ENCODE assay signal across 25 cellular contexts in the genomic region with DNA sequence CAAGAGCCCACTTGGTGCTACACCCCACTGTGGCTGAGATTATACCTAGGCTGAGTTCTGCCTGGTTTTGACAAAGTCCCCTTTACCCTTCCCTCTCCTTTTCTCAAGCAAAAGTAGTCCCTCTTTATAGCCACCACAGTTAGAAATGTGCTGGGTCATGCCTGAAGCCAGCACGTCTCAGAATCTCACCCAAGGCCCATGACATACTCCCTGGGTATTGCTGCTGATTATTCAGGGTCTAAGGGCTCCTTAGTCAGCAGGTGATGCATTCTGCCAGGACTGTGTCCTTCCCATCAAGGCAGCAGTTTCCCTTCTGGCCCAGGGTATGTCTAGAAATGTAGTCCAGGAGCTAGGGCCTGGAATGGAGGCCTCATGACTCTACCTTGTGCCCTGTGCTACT.
DNase-seq lines count a peak whose midpoint lies in the region; ATAC-seq, FAIRE-seq and TF ChIP-seq lines count a peak whose summit lies in the region.
"Had no signal": no experiment of that assay in that cellular context is flagged by ENCODE, and none has a peak within 500 bp of the region (broad histone marks: within the 10 kb centered on the region; RNA-seq: fewer than 3 reads in every experiment).

No MANE protein-coding gene starts in this region.

- no peak overlapping the region for H3K27ac ChIP-seq in GM23338 (ENCODE audit: low read depth)
- no peak overlapping the region for H3K27ac ChIP-seq in astrocyte (ENCODE audit: low read depth, low read length)
- no peak overlapping the region for H3K27ac ChIP-seq in osteoblast (ENCODE audit: low read depth, low read length)
- H3K27ac ChIP-seq in gastroesophageal sphincter: no peak overlapping the region
- H3K27ac ChIP-seq: SJSA1 had no signal

- H3K4me2 ChIP-seq in GM23338: no peak overlapping the region
- H3K4me2 ChIP-seq in astrocyte (ENCODE audit: low read length): no peak overlapping the region
- no peak overlapping the region for H3K4me2 ChIP-seq in osteoblast (ENCODE audit: insufficient read depth, low read length)

- FAIRE-seq in astrocyte (lab: Jason Lieb, UNC): no peak
- FAIRE-seq: GM18507 had no signal

- ATAC-seq in GM23338 (no peak), gastroesophageal sphincter (no peak)

- H3K4me3 ChIP-seq in GM23338 (no peak overlapping the region), astrocyte (ENCODE audit: insufficient read depth, low read depth, low read length) (no peak overlapping the region), epithelial cell of esophagus (ENCODE audit: low read length) (no peak overlapping the region), osteoblast (ENCODE audit: insufficient read depth, low read length) (no peak overlapping the region), gastroesophageal sphincter (no peak overlapping the region)
- H3K4me3 ChIP-seq: SJSA1 had no signal

- no peak overlapping the region for H3K9ac ChIP-seq in astrocyte (ENCODE audit: low read length)

- H3K9me3 Mint-ChIP-seq in GM23338 (no peaks in the 10 kb centered on the region), astrocyte (ENCODE audit: unreplicated experiment) (peaks cover 7% of the 10 kb centered on the region)

- no peak overlapping the region for H3K4me3 Mint-ChIP-seq in GM23338
- H3K4me3 Mint-ChIP-seq in astrocyte (ENCODE audit: unreplicated experiment): peak overlapping the region; percentile 28
- H3K4me3 Mint-ChIP-seq: CD14-positive monocyte had no signal

- H2AFZ ChIP-seq in GM23338 (peak overlapping the region; percentile 95), astrocyte (ENCODE audit: low read depth, low read length) (no peak overlapping the region), osteoblast (ENCODE audit: low read length) (peak overlapping the region; percentile 27)

- no peaks in the 10 kb centered on the region for H3K9me3 ChIP-seq in astrocyte (ENCODE audit: insufficient read depth, low read depth, low read length)
- H3K9me3 ChIP-seq in osteoblast (ENCODE audit: low read depth, low read length): no peaks in the 10 kb centered on the region
- H3K9me3 ChIP-seq in gastroesophageal sphincter: no peaks in the 10 kb centered on the region
- H3K9me3 ChIP-seq: SJSA1 had no signal

- H3K27me3 ChIP-seq in GM23338 (ENCODE audit: insufficient read depth): no peaks in the 10 kb centered on the region
- no peaks in the 10 kb centered on the region for H3K27me3 ChIP-seq in astrocyte (ENCODE audit: insufficient read depth, low read length)
- no peaks in the 10 kb centered on the region for H3K27me3 ChIP-seq in osteoblast (ENCODE audit: insufficient read depth, low read length)
- H3K27me3 ChIP-seq in gastroesophageal sphincter: peaks cover 6% of the 10 kb centered on the region
- H3K27me3 ChIP-seq: SJSA1 had no signal

- H3K4me1 Mint-ChIP-seq in GM23338 (peaks cover 5% of the 10 kb centered on the region; the same call in 2 of the 3 replicates), astrocyte (ENCODE audit: low read depth, unreplicated experiment) (no peaks in the 10 kb centered on the region)
- H3K4me1 Mint-ChIP-seq: CD14-positive monocyte had no signal

- no peaks in the 10 kb centered on the region for H3K79me2 ChIP-seq in GM23338 (replicated peaks; ENCODE audit: insufficient read depth)
- H3K79me2 ChIP-seq in astrocyte (ENCODE audit: insufficient read depth, low read length): no peaks in the 10 kb centered on the region
- H3K79me2 ChIP-seq in osteoblast (ENCODE audit: insufficient read depth, low read length): no peaks in the 10 kb centered on the region

- H3K27me3 Mint-ChIP-seq in GM23338 (ENCODE audit: insufficient read depth, low read depth, poor library complexity) (peaks cover 1% of the 10 kb centered on the region), astrocyte (ENCODE audit: low read depth, unreplicated experiment) (peaks cover 7% of the 10 kb centered on the region)

- CTCF ChIA-PET in GM10248 (lab: Yijun Ruan, JAX): no interaction called here

- 0 out of 2 replicates have a peak, but pooled peaks cover 3% of the 10 kb centered on the region for H3K4me1 ChIP-seq in GM23338 (ENCODE audit: insufficient read depth)
- no peaks in the 10 kb centered on the region for H3K4me1 ChIP-seq in astrocyte (ENCODE audit: insufficient read depth, low read length)
- H3K4me1 ChIP-seq in osteoblast (ENCODE audit: insufficient read depth, low read length): no peaks in the 10 kb centered on the region
- H3K4me1 ChIP-seq in gastroesophageal sphincter: no peaks in the 10 kb centered on the region
- H3K4me1 ChIP-seq: SJSA1 had no signal

- no peak for TF ChIP-seq EP300 in gastroesophageal sphincter (IDR thresholded peaks at IDR 0.05)

- H3K36me3 Mint-ChIP-seq in GM23338 (ENCODE audit: low read depth) (no peaks in the 10 kb centered on the region; the same call in 2 of the 3 replicates), astrocyte (ENCODE audit: low read depth, unreplicated experiment) (no peaks in the 10 kb centered on the region)
- H3K36me3 Mint-ChIP-seq: CD14-positive monocyte had no signal

- no peaks in the 10 kb centered on the region; the same call in 1 of the 2 replicates for H3K9me2 ChIP-seq in GM23338 (ENCODE audit: insufficient read depth)

- DNase-seq in GM23338 (ENCODE audit: low spot score) (no peak), astrocyte (ENCODE audit: low read depth) (peak; percentile 27), epithelial cell of esophagus (ENCODE audit: low read depth) (peak; percentile 49), osteoblast (ENCODE audit: insufficient read length, low spot score, missing footprints) (no peak), NCI-H345 treated with DMSO at 0.1 percent for 48 hours (lab: John Stamatoyannopoulos, UW; ENCODE audit: unreplicated experiment) (no peak), globus pallidus (ENCODE audit: low spot score) (no peak), GM10248 (ENCODE audit: extremely low spot score) (no peak)
- DNase-seq: Calu3, DMS79 treated with DMSO at 0.1 percent for 48 hours, GOT3, HCEC 1CT, Karpas-422, MV-4-11, NCI-H1105, NCI-H1436 treated with DMSO at 0.1 percent for 48 hours, NCI-H187 treated with DMSO at 0.1 percent for 48 hours, NCI-H2171 treated with DMSO at 0.1 percent for 48 hours, NCI-H446, NCI-H524 treated with DMSO at 0.1 percent for 48 hours, NCI-H774, Right ventricle myocardium superior had no signal

- no peak overlapping the region for H3K27ac Mint-ChIP-seq in GM23338
- H3K27ac Mint-ChIP-seq in astrocyte (ENCODE audit: unreplicated experiment): no peak overlapping the region
- H3K27ac Mint-ChIP-seq: CD14-positive monocyte had no signal

- no peaks in the 10 kb centered on the region for H3F3A ChIP-seq in GM23338 (replicated peaks; ENCODE audit: low read depth)

- no peaks in the 10 kb centered on the region for H3K36me3 ChIP-seq in GM23338 (ENCODE audit: insufficient read depth)
- H3K36me3 ChIP-seq in astrocyte (ENCODE audit: insufficient read depth, low read length): no peaks in the 10 kb centered on the region
- H3K36me3 ChIP-seq in osteoblast (ENCODE audit: insufficient read depth, low read length): no peaks in the 10 kb centered on the region
- H3K36me3 ChIP-seq in gastroesophageal sphincter: no peaks in the 10 kb centered on the region
- H3K36me3 ChIP-seq: SJSA1 had no signal

- TF ChIP-seq CTCF in GM23338 (conservative IDR thresholded peaks at IDR 0.05; ENCODE audit: low read depth in 2 of 2) (no peak), astrocyte (IDR thresholded peaks at IDR 0.05; ENCODE audit: insufficient read depth, low read depth, low read length) (no peak), epithelial cell of esophagus (IDR thresholded peaks at IDR 0.05; ENCODE audit: insufficient read depth, low read depth, low read length, missing control alignments) (no peak), osteoblast (IDR thresholded peaks at IDR 0.05; ENCODE audit: extremely low read depth, low read depth, low read length) (no peak), GM10248 (IDR thresholded peaks at IDR 0.05; ENCODE audit: control extremely low read depth, extremely low read depth, low read depth, missing control alignments) (no peak), gastroesophageal sphincter (IDR thresholded peaks at IDR 0.05) (no peak)

- H4K20me1 ChIP-seq in GM23338 (replicated peaks; ENCODE audit: insufficient read depth) (no peaks in the 10 kb centered on the region), astrocyte (ENCODE audit: insufficient read depth, low read length) (no peaks in the 10 kb centered on the region), osteoblast (ENCODE audit: insufficient read depth, low read length) (no peaks in the 10 kb centered on the region)

- POLR2A ChIA-PET in GM10248 (lab: Yijun Ruan, JAX): no interaction called here

- TF ChIP-seq POLR2A in gastroesophageal sphincter (IDR thresholded peaks at IDR 0.05): no peak

- WGBS in gastroesophageal sphincter (ENCODE audit: low coverage in 1 of 2), 2 donors: no CpG with 5 or more reads among the region's 1 CpG

Comparison
In these comparisons a context has a peak if more than half of its experiments do, and no peak if none do; other contexts are left out.
1. DNase-seq: peak in astrocyte (single experiment) and epithelial cell of esophagus (single experiment); none in GM23338 (single experiment), osteoblast (single experiment), NCI-H345 treated with DMSO at 0.1 percent for 48 hours (single experiment), globus pallidus (single experiment) and GM10248 (single experiment).